ENCODE assay signal across 26 cellular contexts in genomic region chr9:14336244-14336643, GRCh38. TPM values are rescaled to one million over a fixed set of nuclear protein-coding genes. Genes with fewer than 3 reads are reported as not detected.
DNase-seq lines count a peak whose midpoint lies in the region; ATAC-seq, FAIRE-seq and TF ChIP-seq lines count a peak whose summit lies in the region.
"Had no signal": no experiment of that assay in that cellular context is flagged by ENCODE, and none has a peak within 500 bp of the region (broad histone marks: within the 10 kb centered on the region; RNA-seq: fewer than 3 reads in every experiment).

No MANE protein-coding gene starts in this region.

- dilution Hi-C loops in endothelial cell of umbilical vein (cut with MboI; ENCODE audit: extremely low pct_ligation_motif_present, low sequenced_read_pairs), result no loop called here

- H3K4me3 ChIP-seq in GM23338 (no peak overlapping the region), HUES48 (ENCODE audit: low read depth, low read length) (no peak overlapping the region; the same call in 1 of the 2 replicates), endothelial cell of umbilical vein (replicated peaks in 1 of 3; ENCODE audit: insufficient read depth in 1 of 3, low read depth in 1 of 3, low read length in 3 of 3) (no peak overlapping the region), upper lobe of right lung (no peak overlapping the region)
- H3K4me3 ChIP-seq: A549; BLaER1 treated with 17β-estradiol and CSF1 and Interleukin-3, amounts not matched to agents 10 nM and 100 nM had no signal

- POLR2A ChIA-PET in endothelial cell of umbilical vein (lab: Charles Lee), result no interaction called here

- H3K79me2 ChIP-seq in GM23338 (replicated peaks; ENCODE audit: insufficient read depth), result no peaks in the 10 kb centered on the region
- no peaks in the 10 kb centered on the region for H3K79me2 ChIP-seq in endothelial cell of umbilical vein (ENCODE audit: control insufficient read depth, insufficient read depth, low read length)

- H3K27me3 Mint-ChIP-seq in GM23338 (ENCODE audit: insufficient read depth, low read depth, poor library complexity), result peaks cover 9% of the 10 kb centered on the region

- ATAC-seq in GM23338, result no peak; the same call in 2 of the 3 replicates
- no peak for ATAC-seq in activated CD4-positive, CD25-positive, alpha-beta regulatory T cell treated with anti-CD3 and anti-CD28 coated beads, Interleukin-2, amount 50 U/mL, for 24 hours
- no peak for ATAC-seq in upper lobe of right lung
- ATAC-seq: A549 had no signal

- H3K27ac ChIP-seq in GM23338 (ENCODE audit: low read depth), result no peak overlapping the region
- peak overlapping the region; percentile 68 for H3K27ac ChIP-seq in HUES48 (ENCODE audit: low read depth, low read length)
- H3K27ac ChIP-seq in endothelial cell of umbilical vein (ENCODE audit: insufficient read depth, low read depth, low read length), result no peak overlapping the region
- H3K27ac ChIP-seq in upper lobe of right lung, result no peak overlapping the region
- H3K27ac ChIP-seq: A549; BLaER1 treated with 17β-estradiol and CSF1 and Interleukin-3, amounts not matched to agents 10 nM and 100 nM had no signal

- H3K4me2 ChIP-seq in GM23338, result peak overlapping the region; percentile 27
- H3K4me2 ChIP-seq in endothelial cell of umbilical vein (ENCODE audit: insufficient read depth, low read length), result no peak overlapping the region
- H3K4me2 ChIP-seq: A549; BLaER1 treated with 17β-estradiol and CSF1 and Interleukin-3, amounts not matched to agents 10 nM and 100 nM had no signal

- TF ChIP-seq CTCF in GM23338 (conservative IDR thresholded peaks at IDR 0.05; ENCODE audit: low read depth in 2 of 2), result no peak
- TF ChIP-seq CTCF in endothelial cell of umbilical vein (IDR thresholded peaks at IDR 0.05; ENCODE audit: extremely low read depth in 1 of 2, insufficient read depth in 1 of 2, low read depth in 1 of 2, low read length in 2 of 2), result no peak
- TF ChIP-seq CTCF in upper lobe of right lung (IDR thresholded peaks at IDR 0.05), result no peak

- no peaks in the 10 kb centered on the region for H3K9me1 ChIP-seq in endothelial cell of umbilical vein (replicated peaks; ENCODE audit: control insufficient read depth, extremely low read depth, insufficient read depth, low read length)

- intact Hi-C loops in endothelial cell of umbilical vein (cut with micrococcal nuclease), result no loop called here
- intact Hi-C loops in upper lobe of right lung (cut with DNase I), result no loop called here

- H3K9me3 Mint-ChIP-seq in GM23338, result no peaks in the 10 kb centered on the region
- H3K9me3 Mint-ChIP-seq: CD4-positive, alpha-beta T cell had no signal

- no TSS peak for BruUV-seq in endothelial cell of umbilical vein (replicated peaks; lab: Mats Ljungman, UMichigan)

- H4K20me1 ChIP-seq in GM23338 (replicated peaks; ENCODE audit: insufficient read depth) (no peaks in the 10 kb centered on the region), endothelial cell of umbilical vein (replicated peaks; ENCODE audit: control insufficient read depth, extremely low read depth, insufficient read depth, low read length) (no peaks in the 10 kb centered on the region)
- H4K20me1 ChIP-seq: BLaER1 treated with 17β-estradiol and CSF1 and Interleukin-3, amounts not matched to agents 10 nM and 100 nM had no signal

- H3K4me3 Mint-ChIP-seq in GM23338, result no peak overlapping the region
- H3K4me3 Mint-ChIP-seq: CD14-positive monocyte; CD4-positive, alpha-beta T cell; CD8-positive, alpha-beta memory T cell had no signal

- H2AFZ ChIP-seq in GM23338, result no peak overlapping the region
- H2AFZ ChIP-seq in endothelial cell of umbilical vein (ENCODE audit: low read depth, low read length), result no peak overlapping the region

- no peak overlapping the region for H3K27ac Mint-ChIP-seq in GM23338
- H3K27ac Mint-ChIP-seq: CD14-positive monocyte; CD4-positive, alpha-beta T cell; CD8-positive, alpha-beta memory T cell had no signal

- H3F3A ChIP-seq in GM23338 (replicated peaks; ENCODE audit: low read depth), result no peaks in the 10 kb centered on the region

- H3K4me1 ChIP-seq in GM23338 (ENCODE audit: insufficient read depth) (peaks cover 30% of the 10 kb centered on the region), HUES48 (ENCODE audit: control insufficient read depth, insufficient read depth, low read length) (peaks cover 33% of the 10 kb centered on the region), endothelial cell of umbilical vein (ENCODE audit: control insufficient read depth, extremely low read depth, insufficient read depth, low read length) (peaks cover 2% of the 10 kb centered on the region), upper lobe of right lung (no peaks in the 10 kb centered on the region)
- H3K4me1 ChIP-seq: A549; BE2C; BLaER1 treated with 17β-estradiol and CSF1 and Interleukin-3, amounts not matched to agents 10 nM and 100 nM had no signal

- TF ChIP-seq POLR2A in endothelial cell of umbilical vein (IDR thresholded peaks at IDR 0.05; ENCODE audit: low read depth, low read length), result no peak

- peaks cover 21% of the 10 kb centered on the region for H3K4me1 Mint-ChIP-seq in GM23338
- H3K4me1 Mint-ChIP-seq: CD14-positive monocyte; CD8-positive, alpha-beta memory T cell had no signal

- H3K9me3 ChIP-seq in HUES48 (ENCODE audit: control insufficient read depth, insufficient read depth, low read length), result no peaks in the 10 kb centered on the region
- H3K9me3 ChIP-seq in endothelial cell of umbilical vein (replicated peaks; ENCODE audit: control insufficient read depth, insufficient read depth, low read length), result no peaks in the 10 kb centered on the region
- no peaks in the 10 kb centered on the region for H3K9me3 ChIP-seq in upper lobe of right lung
- H3K9me3 ChIP-seq: A549, BE2C had no signal

- no peaks in the 10 kb centered on the region for H3K36me3 Mint-ChIP-seq in GM23338 (ENCODE audit: low read depth)
- H3K36me3 Mint-ChIP-seq: CD14-positive monocyte; CD8-positive, alpha-beta memory T cell had no signal

- CTCF ChIA-PET in endothelial cell of umbilical vein (lab: Charles Lee), result interaction anchor here (1.0 kb wide), 1 partner anchor 9 kb away, joined by 4 read pairs; no protein-coding TSS in a partner anchor

- no peaks in the 10 kb centered on the region for H3K9me2 ChIP-seq in GM23338 (ENCODE audit: insufficient read depth)

- H3K9ac ChIP-seq in HUES48 (ENCODE audit: low read depth, low read length) (no peak overlapping the region), endothelial cell of umbilical vein (replicated peaks; ENCODE audit: extremely low read depth, insufficient read depth, low read length) (no peak overlapping the region)
- H3K9ac ChIP-seq: BLaER1 treated with 17β-estradiol and CSF1 and Interleukin-3, amounts not matched to agents 10 nM and 100 nM had no signal

- H3K27me3 ChIP-seq in GM23338 (ENCODE audit: insufficient read depth) (peaks cover 30% of the 10 kb centered on the region), HUES48 (ENCODE audit: control insufficient read depth, insufficient read depth, low read length) (peaks cover 30% of the 10 kb centered on the region), endothelial cell of umbilical vein (ENCODE audit: control insufficient read depth in 2 of 2, insufficient read depth in 2 of 2, low read length in 2 of 2) (no peaks in the 10 kb centered on the region), upper lobe of right lung (no peaks in the 10 kb centered on the region)
- H3K27me3 ChIP-seq: BE2C; BLaER1 treated with 17β-estradiol and CSF1 and Interleukin-3, amounts not matched to agents 10 nM and 100 nM had no signal

- peak; percentile 24 for FAIRE-seq in endothelial cell of umbilical vein (lab: Jason Lieb, UNC)
- FAIRE-seq: A549, D721Med, GM12891, GM18507, H54 had no signal

- no peaks in the 10 kb centered on the region for H3K36me3 ChIP-seq in GM23338 (ENCODE audit: insufficient read depth)
- no peaks in the 10 kb centered on the region for H3K36me3 ChIP-seq in HUES48 (ENCODE audit: control insufficient read depth, insufficient read depth, low read length)
- no peaks in the 10 kb centered on the region for H3K36me3 ChIP-seq in endothelial cell of umbilical vein (ENCODE audit: control insufficient read depth in 2 of 2, extremely low read depth in 1 of 2, insufficient read depth in 2 of 2, low read length in 2 of 2)
- no peaks in the 10 kb centered on the region for H3K36me3 ChIP-seq in upper lobe of right lung
- H3K36me3 ChIP-seq: BE2C; BLaER1 treated with 17β-estradiol and CSF1 and Interleukin-3, amounts not matched to agents 10 nM and 100 nM had no signal

- DNase-seq in GM23338 (ENCODE audit: low spot score) (no peak), endothelial cell of umbilical vein (ENCODE audit: low read depth, low spot score) (no peak), kidney tubule cell (ENCODE audit: low spot score) (peak; percentile 63), DMS 273 (lab: John Stamatoyannopoulos, UW; ENCODE audit: unreplicated experiment) (no peak), upper lobe of right lung (no peak)
- DNase-seq: 8988T; ACHN; AML-193; BE2C; CD4-positive, alpha-beta T cell; CD8-positive, alpha-beta memory T cell; DMS53; DMS79 treated with DMSO at 0.1 percent for 48 hours; GF-D8; GOT3; HCEC 1CT had no signal

TF ChIP-seq in GM23338, 12 proteins besides CTCF, POLR2A, EP300 and RAD21:
- TF ChIP-seq JUNB (IDR thresholded peaks at IDR 0.05; ENCODE audit: unreplicated experiment) (no peak), EZH2 (IDR thresholded peaks at IDR 0.05; ENCODE audit: low read depth, unreplicated experiment) (no peak)

TF ChIP-seq in endothelial cell of umbilical vein, 7 proteins besides CTCF, POLR2A, EP300 and RAD21 (continues in another document):
- TF ChIP-seq MAX (IDR thresholded peaks at IDR 0.05; ENCODE audit: insufficient read depth, insufficient read length) (no peak), GATA2 (IDR thresholded peaks at IDR 0.05; ENCODE audit: insufficient read depth, insufficient read length, low read depth, low read length) (no peak), EZH2 (IDR thresholded peaks at IDR 0.05; ENCODE audit: borderline replicate concordance, low read depth, low read length, severe bottlenecking) (no peak), MYC (IDR thresholded peaks at IDR 0.05; ENCODE audit: low read depth, low read length) (no peak), POLR2AphosphoS5 (IDR thresholded peaks at IDR 0.05; ENCODE audit: insufficient read depth, low read depth, low read length) (no peak)

RNA-seq across cellular contexts. Expression of gene NFIB, which starts 22.3 kb away (rescaled TPM):
- total RNA-seq in GM23338 (2014; rRNA removed; shearing (Covaris generic)), result 2.6 and 4.7 TPM in 2 replicates
- polyA plus RNA-seq in GM23338 (2016; fragmentation: Nextera tagmentation; extraction: Ambion mirVana) (2.4 and 3.9 TPM in 2 replicates), endothelial cell of umbilical vein (23.4 and 26.4 TPM in 2 replicates)
- total RNA-seq in endothelial cell of umbilical vein (160 and 174 TPM in 2 replicates), upper lobe of right lung (99.4 TPM)
- 37.4 and 43.7 TPM in 2 replicates for polyA plus RNA-seq in endothelial cell of umbilical vein (2011; cell fraction: cytosol; rRNA removed)
- polyA plus RNA-seq in endothelial cell of umbilical vein (2011; cell fraction: nucleus; rRNA removed), result 154 and 187 TPM in 2 replicates
- polyA plus RNA-seq in endothelial cell of umbilical vein (2012), result 57.7 and 61.6 TPM in 2 replicates
- 232 and 242 TPM in 2 replicates for polyA minus RNA-seq in endothelial cell of umbilical vein
- polyA minus RNA-seq in endothelial cell of umbilical vein (2011; cell fraction: cytosol; rRNA and poly(A)+ RNA removed), result 21.1 TPM
- polyA minus RNA-seq in endothelial cell of umbilical vein (2011; cell fraction: nucleus; rRNA and poly(A)+ RNA removed), result 402 and 529 TPM in 2 replicates
- total RNA-seq: CD4-positive, alpha-beta T cell; CD8-positive, alpha-beta memory T cell; G401 had no signal
- polyA plus RNA-seq: CD14-positive monocyte; CD8-positive, alpha-beta memory T cell had no signal

Comparison
In these comparisons a context has a peak if more than half of its experiments do, and no peak if none do; other contexts are left out.
1. RNA of gene NFIB, which starts 22.3 kb away (total RNA-seq): 160 to 174 TPM in endothelial cell of umbilical vein and 99.4 TPM in upper lobe of right lung (single experiment); 2.6 to 4.7 TPM in GM23338; every median in the first group is over 10 times any median in the second.